In genomic region chr10:128144547-128144946, GRCh38 we compare ENCODE assay signal across 22 cellular contexts.
"Had no signal": no experiment of that assay in that cellular context is flagged by ENCODE, and none has a peak within 500 bp of the region (broad histone marks: within the 10 kb centered on the region; RNA-seq: fewer than 3 reads in every experiment).

No MANE protein-coding gene starts in this region.

- H3K27me3 Mint-ChIP-seq: activated CD4-positive, alpha-beta memory T cell treated with anti-CD3 and anti-CD28 coated beads for 36 hours; activated naive CD8-positive, alpha-beta T cell treated with anti-CD3 and anti-CD28 coated beads for 36 hours; activated T-helper 17 cell treated with anti-CD3 and anti-CD28 coated beads, Interleukin-2, amount 50 U/mL, for 72 hours; effector memory CD8-positive, alpha-beta T cell had no signal

- ATAC-seq: activated T-helper 17 cell treated with anti-CD3 and anti-CD28 coated beads, Interleukin-2, amount 50 U/mL, for 72 hours; effector memory CD8-positive, alpha-beta T cell; esophagus mucosa; left lobe of liver; lower lobe of right lung; mucosa of descending colon; right lobe of liver had no signal

- DNase-seq: activated CD4-positive, alpha-beta memory T cell treated with anti-CD3 and anti-CD28 coated beads for 36 hours; activated CD4-positive, alpha-beta T cell treated with anti-CD3 and anti-CD28 coated beads for 48 hours; activated naive CD8-positive, alpha-beta T cell treated with anti-CD3 and anti-CD28 coated beads for 36 hours; activated T-cell treated with anti-CD3 and anti-CD28 coated beads, Interleukin-2, amount 50 U/mL, for 1 hour; central memory CD4-positive, alpha-beta T cell; effector memory CD8-positive, alpha-beta T cell; glutamatergic neuron; immature natural killer cell; lower lobe of right lung; mesendoderm; mucosa of descending colon; right lobe of liver; small intestine; stimulated activated CD4-positive, alpha-beta T cell treated with anti-CD3 and anti-CD28 coated beads, Interleukin-15, amount 100 ng/mL, for 24 hours; stimulated activated naive CD4-positive, alpha-beta T cell; substantia nigra; T1000; tibial artery had no signal

- H3K36me3 Mint-ChIP-seq: activated CD4-positive, alpha-beta memory T cell treated with anti-CD3 and anti-CD28 coated beads for 36 hours; immature natural killer cell had no signal

- H3K4me3 Mint-ChIP-seq: activated CD4-positive, alpha-beta memory T cell treated with anti-CD3 and anti-CD28 coated beads for 36 hours; activated naive CD8-positive, alpha-beta T cell treated with anti-CD3 and anti-CD28 coated beads for 36 hours; activated T-helper 17 cell treated with anti-CD3 and anti-CD28 coated beads, Interleukin-2, amount 50 U/mL, for 72 hours; effector memory CD8-positive, alpha-beta T cell; neural crest cell had no signal

- H3K27ac Mint-ChIP-seq: activated CD4-positive, alpha-beta memory T cell treated with anti-CD3 and anti-CD28 coated beads for 36 hours; activated naive CD8-positive, alpha-beta T cell treated with anti-CD3 and anti-CD28 coated beads for 36 hours; activated T-helper 17 cell treated with anti-CD3 and anti-CD28 coated beads, Interleukin-2, amount 50 U/mL, for 72 hours; effector memory CD8-positive, alpha-beta T cell had no signal

- H3K9me3 ChIP-seq: lower lobe of right lung, mucosa of descending colon, right lobe of liver, tibial artery had no signal

- H3K9me3 Mint-ChIP-seq: effector memory CD8-positive, alpha-beta T cell; immature natural killer cell; neural crest cell had no signal
